Comparison of ENCODE assay signal across 13 cellular contexts in genomic region chrX:63657821-63658220, GRCh38.
DNase-seq lines count a peak whose midpoint lies in the region; ATAC-seq and TF ChIP-seq lines count a peak whose summit lies in the region.
"Had no signal": no experiment of that assay in that cellular context is flagged by ENCODE, and none has a peak within 500 bp of the region (broad histone marks: within the 10 kb centered on the region; RNA-seq: fewer than 3 reads in every experiment).

No MANE protein-coding gene starts in this region.

- no peaks in the 10 kb centered on the region for H3K9me3 ChIP-seq in mammary epithelial cell (replicated peaks; ENCODE audit: insufficient read depth, low read length)
- H3K9me3 ChIP-seq: gastrocnemius medialis had no signal

- dilution Hi-C loops in mammary epithelial cell (cut with HindIII; ENCODE audit: low sequenced_read_pairs): no loop called here

- H3K27ac ChIP-seq in mammary epithelial cell (ENCODE audit: insufficient read depth, low read depth, low read length): no peak overlapping the region

- 82% methylated on average over 6 of the region's 6 CpGs for whole genome bisulfite sequencing in mammary epithelial cell (ENCODE audit: low coverage, missing lambda C conversion rate)

- CTCF ChIA-PET in activated CD4-positive, alpha-beta T cell treated with anti-CD3 and anti-CD28 coated beads, Interleukin-2, amount 10 ng/mL, durations not matched to agents 7 days and 5 days (lab: Charles Lee): interaction anchor here (0.8 kb wide), 1 partner anchor 19 kb away, joined by 3 read pairs; no protein-coding TSS in a partner anchor
- CTCF ChIA-PET in mammary epithelial cell (lab: Charles Lee; ENCODE audit: low non-redundant PET): no interaction called here

- peaks cover 5% of the 10 kb centered on the region for H3K36me3 ChIP-seq in mammary epithelial cell (ENCODE audit: insufficient read depth, low read length)
- H3K36me3 ChIP-seq: gastrocnemius medialis had no signal

- ATAC-seq in GM18519 (IDR thresholded peaks at IDR 0.05; ENCODE audit: low FRiP score, unreplicated experiment) (no peak), HG02938 (IDR thresholded peaks at IDR 0.05; ENCODE audit: unreplicated experiment) (no peak), GM21526 (IDR thresholded peaks at IDR 0.05; ENCODE audit: low FRiP score, unreplicated experiment) (no peak)
- ATAC-seq: gastrocnemius medialis; naive thymus-derived CD4-positive, alpha-beta T cell had no signal

- in situ Hi-C loops in mammary epithelial cell (cut with MboI; ENCODE audit: low sequenced_read_pairs in 2 of 2): no loop called here

- H3K9me3 Mint-ChIP-seq in activated CD4-positive, alpha-beta T cell treated with anti-CD3 and anti-CD28 coated beads, Interleukin-2, amount 10 ng/mL, durations not matched to agents 24 days and 14 days: peaks cover 4% of the 10 kb centered on the region
- peaks cover 5% of the 10 kb centered on the region for H3K9me3 Mint-ChIP-seq in activated CD4-positive, alpha-beta T cell treated with anti-CD3 and anti-CD28 coated beads, Interleukin-2, amount 10 ng/mL, durations not matched to agents 7 days and 5 days
- H3K9me3 Mint-ChIP-seq: activated naive CD8-positive, alpha-beta T cell treated with anti-CD3 and anti-CD28 coated beads for 36 hours; naive thymus-derived CD4-positive, alpha-beta T cell had no signal

- no peak overlapping the region for H3K4me3 ChIP-seq in mammary epithelial cell (replicated peaks in 1 of 3; ENCODE audit: insufficient read depth in 1 of 3, low read depth in 2 of 3, low read length in 3 of 3)
- H3K4me3 ChIP-seq: gastrocnemius medialis had no signal

- no peaks in the 10 kb centered on the region for H4K20me1 ChIP-seq in mammary epithelial cell (ENCODE audit: insufficient read depth, low read length)

- POLR2A ChIA-PET in activated CD4-positive, alpha-beta T cell treated with anti-CD3 and anti-CD28 coated beads, Interleukin-2, amount 10 ng/mL, durations not matched to agents 7 days and 5 days (lab: Charles Lee): no interaction called here

- no peaks in the 10 kb centered on the region for H3K27me3 Mint-ChIP-seq in activated CD4-positive, alpha-beta T cell treated with anti-CD3 and anti-CD28 coated beads, Interleukin-2, amount 10 ng/mL, durations not matched to agents 24 days and 14 days
- H3K27me3 Mint-ChIP-seq in activated CD4-positive, alpha-beta T cell treated with anti-CD3 and anti-CD28 coated beads, Interleukin-2, amount 10 ng/mL, durations not matched to agents 7 days and 5 days: no peaks in the 10 kb centered on the region
- H3K27me3 Mint-ChIP-seq: activated naive CD8-positive, alpha-beta T cell treated with anti-CD3 and anti-CD28 coated beads for 36 hours; naive thymus-derived CD4-positive, alpha-beta T cell had no signal

- no peak for TF ChIP-seq CTCF in mammary epithelial cell (conservative IDR thresholded peaks at IDR 0.05 in 1 of 2, IDR thresholded peaks at IDR 0.05 in 1 of 2; ENCODE audit: extremely low read depth in 1 of 2, insufficient read depth in 1 of 2, low read depth in 1 of 2, low read length in 2 of 2)

- H2AFZ ChIP-seq in mammary epithelial cell (ENCODE audit: low read depth, low read length): no peak overlapping the region

- no peak overlapping the region for H3K4me2 ChIP-seq in mammary epithelial cell (ENCODE audit: insufficient read depth, low read depth, low read length)

- no TSS peak for BruUV-seq in mammary epithelial cell (replicated peaks; lab: Mats Ljungman, UMichigan)

- DNase-seq in activated CD4-positive, alpha-beta T cell treated with anti-CD3 and anti-CD28 coated beads, Interleukin-2, amount 10 ng/mL, durations not matched to agents 24 days and 14 days: peak; percentile 12
- no peak for DNase-seq in activated CD4-positive, alpha-beta T cell treated with anti-CD3 and anti-CD28 coated beads, Interleukin-2, amount 10 ng/mL, durations not matched to agents 7 days and 5 days
- peak; percentile 6 for DNase-seq in mammary epithelial cell
- DNase-seq in inferior parietal cortex (ENCODE audit: extremely low spot score): peak; percentile 3
- no peak for DNase-seq in NCI-H1105 (lab: John Stamatoyannopoulos, UW)
- DNase-seq: activated naive CD8-positive, alpha-beta T cell treated with anti-CD3 and anti-CD28 coated beads for 36 hours; AML-193; naive thymus-derived CD4-positive, alpha-beta T cell; NCI-H748 treated with DMSO at 0.1 percent for 48 hours had no signal

- H3K27me3 ChIP-seq in mammary epithelial cell (ENCODE audit: insufficient read depth, low read length): no peaks in the 10 kb centered on the region
- H3K27me3 ChIP-seq: gastrocnemius medialis had no signal

- no peak overlapping the region for H3K4me3 Mint-ChIP-seq in activated CD4-positive, alpha-beta T cell treated with anti-CD3 and anti-CD28 coated beads, Interleukin-2, amount 10 ng/mL, durations not matched to agents 24 days and 14 days
- H3K4me3 Mint-ChIP-seq in activated CD4-positive, alpha-beta T cell treated with anti-CD3 and anti-CD28 coated beads, Interleukin-2, amount 10 ng/mL, durations not matched to agents 7 days and 5 days: no peak overlapping the region
- H3K4me3 Mint-ChIP-seq: activated naive CD8-positive, alpha-beta T cell treated with anti-CD3 and anti-CD28 coated beads for 36 hours; naive thymus-derived CD4-positive, alpha-beta T cell had no signal

- H3K27ac Mint-ChIP-seq in activated CD4-positive, alpha-beta T cell treated with anti-CD3 and anti-CD28 coated beads, Interleukin-2, amount 10 ng/mL, durations not matched to agents 24 days and 14 days: no peak overlapping the region
- H3K27ac Mint-ChIP-seq in activated CD4-positive, alpha-beta T cell treated with anti-CD3 and anti-CD28 coated beads, Interleukin-2, amount 10 ng/mL, durations not matched to agents 7 days and 5 days: no peak overlapping the region
- H3K27ac Mint-ChIP-seq: activated naive CD8-positive, alpha-beta T cell treated with anti-CD3 and anti-CD28 coated beads for 36 hours had no signal

- no peak overlapping the region for H3K9ac ChIP-seq in mammary epithelial cell (ENCODE audit: insufficient read depth, low read length)

- H3K36me3 Mint-ChIP-seq in activated CD4-positive, alpha-beta T cell treated with anti-CD3 and anti-CD28 coated beads, Interleukin-2, amount 10 ng/mL, durations not matched to agents 24 days and 14 days (ENCODE audit: low read depth): peaks cover 14% of the 10 kb centered on the region
- H3K36me3 Mint-ChIP-seq in activated CD4-positive, alpha-beta T cell treated with anti-CD3 and anti-CD28 coated beads, Interleukin-2, amount 10 ng/mL, durations not matched to agents 7 days and 5 days (ENCODE audit: low read depth): peaks cover 19% of the 10 kb centered on the region

- intact Hi-C loops in activated CD4-positive, alpha-beta T cell treated with anti-CD3 and anti-CD28 coated beads, Interleukin-2, amount 10 ng/mL, durations not matched to agents 24 days and 14 days (cut with micrococcal nuclease): no loop called here
- intact Hi-C loops in mammary epithelial cell (cut with micrococcal nuclease): no loop called here

- no peaks in the 10 kb centered on the region for H3K4me1 Mint-ChIP-seq in activated CD4-positive, alpha-beta T cell treated with anti-CD3 and anti-CD28 coated beads, Interleukin-2, amount 10 ng/mL, durations not matched to agents 24 days and 14 days
- no peaks in the 10 kb centered on the region for H3K4me1 Mint-ChIP-seq in activated CD4-positive, alpha-beta T cell treated with anti-CD3 and anti-CD28 coated beads, Interleukin-2, amount 10 ng/mL, durations not matched to agents 7 days and 5 days
- H3K4me1 Mint-ChIP-seq: activated naive CD8-positive, alpha-beta T cell treated with anti-CD3 and anti-CD28 coated beads for 36 hours; naive thymus-derived CD4-positive, alpha-beta T cell had no signal

- no peaks in the 10 kb centered on the region for H3K4me1 ChIP-seq in mammary epithelial cell (ENCODE audit: insufficient read depth, low read length)
- H3K4me1 ChIP-seq: gastrocnemius medialis had no signal

- H3K79me2 ChIP-seq in mammary epithelial cell (ENCODE audit: insufficient read depth, low read length): no peaks in the 10 kb centered on the region

Comparison
In these comparisons a context has a peak if more than half of its experiments do, and no peak if none do; other contexts are left out.
1. DNase-seq: peak in activated CD4-positive, alpha-beta T cell treated with anti-CD3 and anti-CD28 coated beads, Interleukin-2, amount 10 ng/mL, durations not matched to agents 24 days and 14 days (single experiment), mammary epithelial cell (single experiment) and inferior parietal cortex (single experiment); none in activated CD4-positive, alpha-beta T cell treated with anti-CD3 and anti-CD28 coated beads, Interleukin-2, amount 10 ng/mL, durations not matched to agents 7 days and 5 days (single experiment) and NCI-H1105 (single experiment).